15 cellular contexts compared by ENCODE assay signal in the genomic region with DNA sequence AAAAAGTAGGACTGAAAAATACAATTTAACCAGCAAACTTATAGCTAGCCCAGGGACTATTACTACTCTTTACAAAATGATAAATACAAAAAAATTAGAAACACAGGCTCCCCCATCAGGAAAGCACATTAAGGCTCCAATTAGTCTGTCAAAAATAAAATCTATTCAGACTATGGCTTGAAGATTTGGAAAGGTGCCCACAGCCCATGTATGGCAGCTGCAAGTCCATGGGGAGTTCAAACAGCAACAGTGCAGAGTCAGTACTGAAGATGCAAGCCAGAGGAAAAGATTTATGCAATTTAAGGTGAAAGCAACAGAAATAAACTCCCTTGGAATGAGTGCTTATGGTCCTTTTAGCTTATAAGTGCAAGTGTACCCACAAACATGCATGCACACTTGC.
DNase-seq lines count a peak whose midpoint lies in the region; ATAC-seq lines count a peak whose summit lies in the region.
"Had no signal": no experiment of that assay in that cellular context is flagged by ENCODE, and none has a peak within 500 bp of the region (broad histone marks: within the 10 kb centered on the region; RNA-seq: fewer than 3 reads in every experiment).

No MANE protein-coding gene starts in this region.

- peaks cover 12% of the 10 kb centered on the region for H3K36me3 Mint-ChIP-seq in stimulated activated memory B cell treated with anti-CD40 and anti-IgM and Interleukin-4, amounts not matched to agents 10 μg/mL and 1 μg/mL and 100 μg/mL, for 72 hours

- DNase-seq in NCI-H1092 (lab: John Stamatoyannopoulos, UW) (peak; percentile 13), NCI-H345 (lab: John Stamatoyannopoulos, UW) (peak; percentile 43), fibroblast of gingiva (ENCODE audit: low read depth) (peak; percentile 28), AG20443 (ENCODE audit: low spot score) (no peak)
- DNase-seq: activated naive CD8-positive, alpha-beta T cell treated with anti-CD3 and anti-CD28 coated beads, Interleukin-2, amount 50 U/mL, for 24 hours; Caco-2; naive thymus-derived CD8-positive, alpha-beta T cell; NCI-H510A; SIG-M5; sigmoid colon; testis had no signal

- ATAC-seq in stimulated activated memory B cell treated with anti-CD40 and anti-IgM and Interleukin-4, amounts not matched to agents 10 μg/mL and 1 μg/mL and 100 μg/mL, for 72 hours = no peak
- ATAC-seq in GM18907 (IDR thresholded peaks at IDR 0.05; ENCODE audit: unreplicated experiment) (no peak), HG03442 (IDR thresholded peaks at IDR 0.05; ENCODE audit: unreplicated experiment) (no peak)
- ATAC-seq: naive thymus-derived CD8-positive, alpha-beta T cell had no signal

- H3K27me3 Mint-ChIP-seq in stimulated activated memory B cell treated with anti-CD40 and anti-IgM and Interleukin-4, amounts not matched to agents 10 μg/mL and 1 μg/mL and 100 μg/mL, for 72 hours = no peaks in the 10 kb centered on the region
- H3K27me3 Mint-ChIP-seq: activated naive CD8-positive, alpha-beta T cell treated with anti-CD3 and anti-CD28 coated beads, Interleukin-2, amount 50 U/mL, for 24 hours; dendritic cell treated with granulocyte-macrophage colony-stimulating factor and Interleukin-4, amounts not matched to agents 40 ng/mL and 50 ng/mL, for 4 days; naive thymus-derived CD8-positive, alpha-beta T cell had no signal

- H3K27ac Mint-ChIP-seq in stimulated activated memory B cell treated with anti-CD40 and anti-IgM and Interleukin-4, amounts not matched to agents 10 μg/mL and 1 μg/mL and 100 μg/mL, for 72 hours = peak overlapping the region; percentile 49
- H3K27ac Mint-ChIP-seq: activated naive CD8-positive, alpha-beta T cell treated with anti-CD3 and anti-CD28 coated beads, Interleukin-2, amount 50 U/mL, for 24 hours; dendritic cell treated with granulocyte-macrophage colony-stimulating factor and Interleukin-4, amounts not matched to agents 40 ng/mL and 50 ng/mL, for 4 days had no signal

- peaks cover 52% of the 10 kb centered on the region for H3K4me1 Mint-ChIP-seq in stimulated activated memory B cell treated with anti-CD40 and anti-IgM and Interleukin-4, amounts not matched to agents 10 μg/mL and 1 μg/mL and 100 μg/mL, for 72 hours

- no peak overlapping the region for H3K4me3 Mint-ChIP-seq in stimulated activated memory B cell treated with anti-CD40 and anti-IgM and Interleukin-4, amounts not matched to agents 10 μg/mL and 1 μg/mL and 100 μg/mL, for 72 hours
- H3K4me3 Mint-ChIP-seq: activated naive CD8-positive, alpha-beta T cell treated with anti-CD3 and anti-CD28 coated beads, Interleukin-2, amount 50 U/mL, for 24 hours; dendritic cell treated with granulocyte-macrophage colony-stimulating factor and Interleukin-4, amounts not matched to agents 40 ng/mL and 50 ng/mL, for 4 days; naive thymus-derived CD8-positive, alpha-beta T cell had no signal

- no peaks in the 10 kb centered on the region for H3K9me3 Mint-ChIP-seq in stimulated activated memory B cell treated with anti-CD40 and anti-IgM and Interleukin-4, amounts not matched to agents 10 μg/mL and 1 μg/mL and 100 μg/mL, for 72 hours
- H3K9me3 Mint-ChIP-seq: activated naive CD8-positive, alpha-beta T cell treated with anti-CD3 and anti-CD28 coated beads, Interleukin-2, amount 50 U/mL, for 24 hours; dendritic cell treated with granulocyte-macrophage colony-stimulating factor and Interleukin-4, amounts not matched to agents 40 ng/mL and 50 ng/mL, for 4 days; naive thymus-derived CD8-positive, alpha-beta T cell had no signal
